7 cellular contexts compared by ENCODE assay signal in the genomic region with DNA sequence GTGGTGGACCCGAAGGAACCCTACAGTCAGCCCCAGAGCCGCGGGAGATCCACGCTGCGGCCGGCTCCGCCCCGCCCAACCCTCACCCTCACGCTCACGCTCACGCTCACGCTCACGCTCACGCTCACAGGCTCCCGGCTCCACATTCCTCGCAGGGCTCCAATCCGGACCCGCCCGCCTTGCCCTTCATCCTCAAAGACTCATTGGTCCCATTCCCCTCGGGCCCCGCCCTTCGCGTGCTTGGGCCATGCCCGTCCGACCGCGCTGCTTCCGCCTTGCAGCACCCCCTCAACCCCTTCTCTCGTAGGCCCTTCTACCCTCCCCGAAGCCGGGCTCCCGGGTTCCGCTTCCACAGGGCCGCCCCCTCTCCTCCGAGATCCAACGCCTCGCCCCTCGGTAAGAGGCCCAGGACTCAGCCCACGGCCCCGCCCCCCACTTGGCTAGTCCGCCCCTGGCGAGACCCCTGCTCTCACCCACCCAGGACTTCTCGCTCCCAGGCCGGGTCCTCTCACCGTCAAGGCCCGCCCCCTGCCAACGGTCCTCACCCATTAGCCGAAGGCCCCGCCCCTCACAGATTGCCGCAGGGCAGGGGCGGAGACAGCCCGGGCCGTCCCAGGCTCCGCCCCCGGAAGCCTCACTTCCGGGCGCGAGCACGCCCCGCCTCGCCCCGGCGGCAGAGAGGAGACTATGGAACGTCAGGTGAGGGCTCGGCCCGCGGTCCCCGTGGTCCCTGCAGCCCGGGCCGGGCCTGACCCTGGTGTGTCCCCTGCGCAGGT.
DNase-seq lines count a peak whose midpoint lies in the region; ATAC-seq lines count a peak whose summit lies in the region.

Gene APEH (plus strand): TSS at position 637 of the 776 bp plus-strand sequence. CDS start 51 bp downstream, at position 688.

- DNase-seq in T-helper 2 cell treated with Interferon-gamma antibody and Interleukin-4, amounts not matched to agents 5 μg/mL and 100 μg/mL, for 36 hours (ENCODE audit: low spot score) = peak; percentile 97
- DNase-seq in central memory CD4-positive, alpha-beta T cell = peak; percentile 97
- peak; percentile 99 for DNase-seq in kidney tubule cell (ENCODE audit: low spot score)
- DNase-seq in stimulated activated CD4-positive, alpha-beta T cell treated with anti-CD3 and anti-CD28 coated beads, Interleukin-1b, Interleukin-23, amount 100 ng/mL, for 48 hours = peak; percentile 99
- DNase-seq in NCI-H345 (lab: John Stamatoyannopoulos, UW) = no peak

- H3K4me1 Mint-ChIP-seq in T-helper 2 cell treated with Interferon-gamma antibody and Interleukin-4, amounts not matched to agents 5 μg/mL and 100 μg/mL, for 36 hours (ENCODE audit: low read depth) = peaks cover 13% of the 10 kb centered on the region

- H3K27me3 Mint-ChIP-seq in T-helper 2 cell treated with Interferon-gamma antibody and Interleukin-4, amounts not matched to agents 5 μg/mL and 100 μg/mL, for 36 hours (ENCODE audit: low read depth) = no peaks in the 10 kb centered on the region

- H3K36me3 Mint-ChIP-seq in T-helper 2 cell treated with Interferon-gamma antibody and Interleukin-4, amounts not matched to agents 5 μg/mL and 100 μg/mL, for 36 hours (ENCODE audit: low read depth) = peaks cover 8% of the 10 kb centered on the region

- peak within 1 kb of the TSS; percentile 98 for H3K27ac Mint-ChIP-seq in T-helper 2 cell treated with Interferon-gamma antibody and Interleukin-4, amounts not matched to agents 5 μg/mL and 100 μg/mL, for 36 hours

- peak within 1 kb of the TSS; percentile 93 for H3K4me3 Mint-ChIP-seq in T-helper 2 cell treated with Interferon-gamma antibody and Interleukin-4, amounts not matched to agents 5 μg/mL and 100 μg/mL, for 36 hours

- no peaks in the 10 kb centered on the region for H3K9me3 Mint-ChIP-seq in T-helper 2 cell treated with Interferon-gamma antibody and Interleukin-4, amounts not matched to agents 5 μg/mL and 100 μg/mL, for 36 hours

- ATAC-seq in GM18907 (IDR thresholded peaks at IDR 0.05; ENCODE audit: unreplicated experiment) (peak; percentile 82), HG03135 (IDR thresholded peaks at IDR 0.05; ENCODE audit: unreplicated experiment) (peak; percentile 77)
